ENCODE assay signal across 8 cellular contexts in genomic region chr1:231420299-231420958, GRCh38. TPM values are rescaled to one million over a fixed set of nuclear protein-coding genes. Genes with fewer than 3 reads are reported as not detected.
A peak's percentile ranks its signal among the peaks of the same experiment; 100 is the strongest.
DNase-seq lines count a peak whose midpoint lies in the region; ATAC-seq and TF ChIP-seq lines count a peak whose summit lies in the region.

No MANE protein-coding gene starts in this region.

- H3K27ac Mint-ChIP-seq in CD8-positive, alpha-beta T cell: peak overlapping the region; percentile 92

- H3K27me3 Mint-ChIP-seq in CD8-positive, alpha-beta T cell (ENCODE audit: low read depth): no peaks in the 10 kb centered on the region

- peaks cover 60% of the 10 kb centered on the region for H3K4me1 Mint-ChIP-seq in CD8-positive, alpha-beta T cell (ENCODE audit: low read depth)

- POLR2A ChIA-PET in CD8-positive, alpha-beta T cell (lab: Charles Lee): interaction anchor here (1.0 to 3.3 kb wide), 11 partner anchors 10 to 192 kb away, joined by 3 to 18 read pairs (median 6); partner anchors contain the start of genes EXOC8, SPRTN and TSNAX

- no peak for DNase-seq in CD8-positive, alpha-beta T cell
- DNase-seq in germinal center (ENCODE audit: low spot score): peak; percentile 28
- no peak for DNase-seq in skeletal muscle cell (ENCODE audit: low read depth)
- DNase-seq in effector CD4-positive, alpha-beta T cell: no peak
- no peak for DNase-seq in activated CD4-positive, CD25-positive, alpha-beta regulatory T cell treated with anti-CD3 and anti-CD28 coated beads, Interleukin-2, amount 50 U/mL, for 72 hours

- H3K9ac ChIP-seq in HUES6 (ENCODE audit: low read length): peak overlapping the region; percentile 40

- H3K4me1 ChIP-seq in CD8-positive, alpha-beta T cell (ENCODE audit: insufficient read depth, low read length): peaks cover 50% of the 10 kb centered on the region
- peaks cover 9% of the 10 kb centered on the region for H3K4me1 ChIP-seq in HUES6 (ENCODE audit: control insufficient read depth, insufficient read depth, low read length)

- peak overlapping the region; percentile 60 for H3K27ac ChIP-seq in CD8-positive, alpha-beta T cell (ENCODE audit: low read depth, low read length)
- no peak overlapping the region for H3K27ac ChIP-seq in HUES6 (ENCODE audit: low read depth, low read length)

- peak overlapping the region; percentile 73 for H3K4me3 ChIP-seq in CD8-positive, alpha-beta T cell (ENCODE audit: low read depth, low read length)
- H3K4me3 ChIP-seq in HUES6 (ENCODE audit: low read depth, low read length) (peak overlapping the region; percentile 70), WI38 (ENCODE audit: low read depth, low read length) (peak overlapping the region; percentile 87), skeletal muscle cell (ENCODE audit: low read depth, low read length) (peak overlapping the region; percentile 88)

- H3K36me3 Mint-ChIP-seq in CD8-positive, alpha-beta T cell: peaks cover 10% of the 10 kb centered on the region

- TF ChIP-seq CTCF in CD8-positive, alpha-beta T cell (IDR thresholded peaks at IDR 0.05): no peak
- TF ChIP-seq CTCF in WI38 (IDR thresholded peaks at IDR 0.05; ENCODE audit: low read depth, low read length): no peak

- H3K27me3 ChIP-seq in CD8-positive, alpha-beta T cell (ENCODE audit: insufficient read depth, low read length): no peaks in the 10 kb centered on the region
- H3K27me3 ChIP-seq in HUES6 (ENCODE audit: control insufficient read depth, insufficient read depth, low read length): peaks cover 58% of the 10 kb centered on the region

- no peak for ATAC-seq in CD8-positive, alpha-beta T cell
- no peak for ATAC-seq in HG03095 (IDR thresholded peaks at IDR 0.05; ENCODE audit: unreplicated experiment)

- no peaks in the 10 kb centered on the region for H3K9me3 ChIP-seq in CD8-positive, alpha-beta T cell (ENCODE audit: low read length)
- no peaks in the 10 kb centered on the region for H3K9me3 ChIP-seq in HUES6 (ENCODE audit: control insufficient read depth, insufficient read depth, low read depth, low read length)

- no peaks in the 10 kb centered on the region for H3K9me3 Mint-ChIP-seq in CD8-positive, alpha-beta T cell

- intact Hi-C loops in CD8-positive, alpha-beta T cell (cut with DNase I, micrococcal nuclease): loop anchor here (2.0 to 10.0 kb wide), 7 partner anchors 43 to 446 kb away; partner anchors contain the start of genes ARV1 (in 2 of the 2), TTC13 (in 2 of the 2), DISC1 (in 1 of the 2) and EXOC8 (in 1 of the 2)

- CTCF ChIA-PET in CD8-positive, alpha-beta T cell (lab: Charles Lee): interaction anchor here (1.6 to 2.6 kb wide), 2 partner anchors 63 to 83 kb away, joined by 3 to 10 read pairs; partner anchors contain the start of genes EXOC8 and SPRTN

- H3K4me3 Mint-ChIP-seq in CD8-positive, alpha-beta T cell: peak overlapping the region; percentile 95

- no peaks in the 10 kb centered on the region for H3K36me3 ChIP-seq in CD8-positive, alpha-beta T cell (ENCODE audit: insufficient read depth, low read length)
- H3K36me3 ChIP-seq in HUES6 (ENCODE audit: control insufficient read depth, insufficient read depth, low read length): no peaks in the 10 kb centered on the region

RNA-seq across cellular contexts. Expression of gene EGLN1, which starts 1.7 kb away (rescaled TPM):
- total RNA-seq in CD8-positive, alpha-beta T cell: 10 to 100 TPM in 1 of 2 experiments, 1 to 10 TPM in 1; 8.5 to 12.2 TPM
